In the genomic region with DNA sequence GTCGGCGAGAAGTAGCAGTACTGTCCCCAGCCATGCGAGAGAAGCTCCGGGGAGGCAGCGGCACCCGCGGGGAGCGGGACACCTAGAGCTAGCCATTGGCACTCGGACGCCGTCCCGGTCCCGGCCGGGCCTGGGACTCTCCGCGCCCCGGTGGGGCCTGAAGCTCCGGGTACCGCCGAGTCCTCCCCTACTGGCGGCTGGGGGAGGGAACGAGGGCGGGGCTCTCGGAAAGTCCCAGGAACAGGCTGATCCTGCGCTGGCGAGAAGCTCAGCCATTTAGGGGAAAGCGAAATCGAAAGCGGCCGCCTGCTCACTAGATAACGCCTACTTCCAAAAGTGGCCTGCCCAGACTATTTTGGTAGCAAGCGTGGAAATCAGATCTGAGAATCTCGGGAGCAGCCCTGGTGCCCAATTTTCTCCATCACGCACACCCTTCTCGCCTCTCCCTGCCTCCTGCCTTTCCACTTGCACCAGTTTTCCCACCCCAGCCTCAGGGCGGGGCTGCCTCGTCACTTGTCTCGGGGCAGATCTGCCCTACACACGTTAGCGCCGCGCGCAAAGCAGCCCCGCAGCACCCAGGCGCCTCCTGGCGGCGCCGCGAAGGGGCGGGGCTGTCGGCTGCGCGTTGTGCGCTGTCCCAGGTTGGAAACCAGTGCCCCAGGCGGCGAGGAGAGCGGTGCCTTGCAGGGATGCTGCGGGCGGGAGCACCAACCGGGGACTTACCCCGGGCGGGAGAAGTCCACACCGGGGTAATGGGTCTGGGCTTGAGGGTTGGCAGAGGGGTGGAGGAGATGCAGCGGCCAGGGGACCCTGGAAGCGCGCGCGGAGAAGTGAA, we compare ENCODE assay signal across 1 cellular context.
TF ChIP-seq lines count a peak whose summit lies in the region.

Gene PSMB9, plus strand, starts transcription at position 652 of the 835 bp plus-strand sequence. Its CDS starts 38 bp downstream, at position 690.
Gene TAP1, minus strand, starts transcription at position 164 of the 835 bp plus-strand sequence. Its CDS starts 68 bp downstream, at position 96.

TF ChIP-seq in HepG2, 621 proteins besides CTCF, POLR2A, EP300 and RAD21 (continued from another document and continues in another):
- TF ChIP-seq, protein P1, sequence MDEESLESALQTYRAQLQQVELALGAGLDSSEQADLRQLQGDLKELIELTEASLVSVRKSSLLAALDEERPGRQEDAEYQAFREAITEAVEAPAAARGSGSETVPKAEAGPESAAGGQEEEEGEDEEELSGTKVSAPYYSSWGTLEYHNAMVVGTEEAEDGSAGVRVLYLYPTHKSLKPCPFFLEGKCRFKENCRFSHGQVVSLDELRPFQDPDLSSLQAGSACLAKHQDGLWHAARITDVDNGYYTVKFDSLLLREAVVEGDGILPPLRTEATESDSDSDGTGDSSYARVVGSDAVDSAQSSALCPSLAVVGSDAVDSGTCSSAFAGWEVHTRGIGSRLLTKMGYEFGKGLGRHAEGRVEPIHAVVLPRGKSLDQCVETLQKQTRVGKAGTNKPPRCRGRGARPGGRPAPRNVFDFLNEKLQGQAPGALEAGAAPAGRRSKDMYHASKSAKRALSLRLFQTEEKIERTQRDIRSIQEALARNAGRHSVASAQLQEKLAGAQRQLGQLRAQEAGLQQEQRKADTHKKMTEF (CRISPR knock-in tag; IDR thresholded peaks at IDR 0.05), result peak; percentile 77
- TF ChIP-seq ZNF768 (CRISPR knock-in tag; IDR thresholded peaks at IDR 0.05) (peak; percentile 7; the same call in 1 of the 2 replicates), HNRNPL (IDR thresholded peaks at IDR 0.05; ENCODE audit: low read depth, low read length) (peak; percentile 92), ZNF619 (CRISPR knock-in tag; IDR thresholded peaks at IDR 0.05) (no peak), NFE2 (CRISPR knock-in tag; IDR thresholded peaks at IDR 0.05) (no peak), GATAD1 (CRISPR knock-in tag; IDR thresholded peaks at IDR 0.05) (peak; percentile 75), FOXO4 (CRISPR knock-in tag; conservative IDR thresholded peaks at IDR 0.05) (no peak), FOXJ3 (CRISPR knock-in tag; IDR thresholded peaks at IDR 0.05; ENCODE audit: borderline replicate concordance) (peak; percentile 69; the same call in 1 of the 2 replicates), PBX3 (CRISPR knock-in tag; IDR thresholded peaks at IDR 0.05; ENCODE audit: borderline replicate concordance) (0 out of 2 replicates have a peak, but pooled peaks have one; percentile 69), NPAS2 (CRISPR knock-in tag; IDR thresholded peaks at IDR 0.05; ENCODE audit: borderline replicate concordance) (no peak), ZNF737 (CRISPR knock-in tag; IDR thresholded peaks at IDR 0.05; ENCODE audit: borderline replicate concordance) (no peak), ZNF782 (CRISPR knock-in tag; IDR thresholded peaks at IDR 0.05; ENCODE audit: borderline replicate concordance) (no peak), PBX2 (CRISPR knock-in tag; IDR thresholded peaks at IDR 0.05) (no peak), PHB2 (IDR thresholded peaks at IDR 0.05; ENCODE audit: partially characterized antibody) (no peak), HMGXB4 (CRISPR knock-in tag; IDR thresholded peaks at IDR 0.05; ENCODE audit: borderline replicate concordance in 1 of 2, low read depth in 1 of 2) (peak; percentile 94 to 98), ZNF687 (CRISPR knock-in tag; IDR thresholded peaks at IDR 0.05) (peak; percentile 80), SIN3B (IDR thresholded peaks at IDR 0.05; ENCODE audit: low read length) (no peak), HES4 (CRISPR knock-in tag; IDR thresholded peaks at IDR 0.05; ENCODE audit: borderline replicate concordance) (0 out of 2 replicates have a peak, but pooled peaks have one; percentile 24), SNAPC2 (CRISPR knock-in tag; IDR thresholded peaks at IDR 0.05) (peak; percentile 82; the same call in 1 of the 2 replicates), ZNF350 (CRISPR knock-in tag; IDR thresholded peaks at IDR 0.05; ENCODE audit: borderline replicate concordance, low read depth) (no peak; the same call in none of the 2 replicates), ZNF790 (CRISPR knock-in tag; IDR thresholded peaks at IDR 0.05; ENCODE audit: borderline replicate concordance) (0 out of 2 replicates have a peak, but pooled peaks have one; percentile 83), CBX1 (IDR thresholded peaks at IDR 0.05; ENCODE audit: low read depth) (peak; percentile 62), HHEX (CRISPR knock-in tag; IDR thresholded peaks at IDR 0.05) (no peak), ZBTB37 (CRISPR knock-in tag; IDR thresholded peaks at IDR 0.05) (no peak)
- TF ChIP-seq, protein P2, sequence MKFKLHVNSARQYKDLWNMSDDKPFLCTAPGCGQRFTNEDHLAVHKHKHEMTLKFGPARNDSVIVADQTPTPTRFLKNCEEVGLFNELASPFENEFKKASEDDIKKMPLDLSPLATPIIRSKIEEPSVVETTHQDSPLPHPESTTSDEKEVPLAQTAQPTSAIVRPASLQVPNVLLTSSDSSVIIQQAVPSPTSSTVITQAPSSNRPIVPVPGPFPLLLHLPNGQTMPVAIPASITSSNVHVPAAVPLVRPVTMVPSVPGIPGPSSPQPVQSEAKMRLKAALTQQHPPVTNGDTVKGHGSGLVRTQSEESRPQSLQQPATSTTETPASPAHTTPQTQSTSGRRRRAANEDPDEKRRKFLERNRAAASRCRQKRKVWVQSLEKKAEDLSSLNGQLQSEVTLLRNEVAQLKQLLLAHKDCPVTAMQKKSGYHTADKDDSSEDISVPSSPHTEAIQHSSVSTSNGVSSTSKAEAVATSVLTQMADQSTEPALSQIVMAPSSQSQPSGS (CRISPR knock-in tag; IDR thresholded peaks at IDR 0.05), result no peak; the same call in none of the 2 replicates
- TF ChIP-seq, protein P3, sequence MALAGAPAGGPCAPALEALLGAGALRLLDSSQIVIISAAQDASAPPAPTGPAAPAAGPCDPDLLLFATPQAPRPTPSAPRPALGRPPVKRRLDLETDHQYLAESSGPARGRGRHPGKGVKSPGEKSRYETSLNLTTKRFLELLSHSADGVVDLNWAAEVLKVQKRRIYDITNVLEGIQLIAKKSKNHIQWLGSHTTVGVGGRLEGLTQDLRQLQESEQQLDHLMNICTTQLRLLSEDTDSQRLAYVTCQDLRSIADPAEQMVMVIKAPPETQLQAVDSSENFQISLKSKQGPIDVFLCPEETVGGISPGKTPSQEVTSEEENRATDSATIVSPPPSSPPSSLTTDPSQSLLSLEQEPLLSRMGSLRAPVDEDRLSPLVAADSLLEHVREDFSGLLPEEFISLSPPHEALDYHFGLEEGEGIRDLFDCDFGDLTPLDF (CRISPR knock-in tag; IDR thresholded peaks at IDR 0.05), result peak; percentile 48
- TF ChIP-seq, protein P4, sequence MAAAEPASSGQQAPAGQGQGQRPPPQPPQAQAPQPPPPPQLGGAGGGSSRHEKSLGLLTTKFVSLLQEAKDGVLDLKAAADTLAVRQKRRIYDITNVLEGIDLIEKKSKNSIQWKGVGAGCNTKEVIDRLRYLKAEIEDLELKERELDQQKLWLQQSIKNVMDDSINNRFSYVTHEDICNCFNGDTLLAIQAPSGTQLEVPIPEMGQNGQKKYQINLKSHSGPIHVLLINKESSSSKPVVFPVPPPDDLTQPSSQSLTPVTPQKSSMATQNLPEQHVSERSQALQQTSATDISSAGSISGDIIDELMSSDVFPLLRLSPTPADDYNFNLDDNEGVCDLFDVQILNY (CRISPR knock-in tag; conservative IDR thresholded peaks at IDR 0.05), result 0 out of 2 replicates have a peak, but pooled peaks have one; percentile 18
- TF ChIP-seq, protein P5, sequence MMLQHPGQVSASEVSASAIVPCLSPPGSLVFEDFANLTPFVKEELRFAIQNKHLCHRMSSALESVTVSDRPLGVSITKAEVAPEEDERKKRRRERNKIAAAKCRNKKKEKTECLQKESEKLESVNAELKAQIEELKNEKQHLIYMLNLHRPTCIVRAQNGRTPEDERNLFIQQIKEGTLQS (CRISPR knock-in tag; IDR thresholded peaks at IDR 0.05), result no peak
- TF ChIP-seq, protein P6, sequence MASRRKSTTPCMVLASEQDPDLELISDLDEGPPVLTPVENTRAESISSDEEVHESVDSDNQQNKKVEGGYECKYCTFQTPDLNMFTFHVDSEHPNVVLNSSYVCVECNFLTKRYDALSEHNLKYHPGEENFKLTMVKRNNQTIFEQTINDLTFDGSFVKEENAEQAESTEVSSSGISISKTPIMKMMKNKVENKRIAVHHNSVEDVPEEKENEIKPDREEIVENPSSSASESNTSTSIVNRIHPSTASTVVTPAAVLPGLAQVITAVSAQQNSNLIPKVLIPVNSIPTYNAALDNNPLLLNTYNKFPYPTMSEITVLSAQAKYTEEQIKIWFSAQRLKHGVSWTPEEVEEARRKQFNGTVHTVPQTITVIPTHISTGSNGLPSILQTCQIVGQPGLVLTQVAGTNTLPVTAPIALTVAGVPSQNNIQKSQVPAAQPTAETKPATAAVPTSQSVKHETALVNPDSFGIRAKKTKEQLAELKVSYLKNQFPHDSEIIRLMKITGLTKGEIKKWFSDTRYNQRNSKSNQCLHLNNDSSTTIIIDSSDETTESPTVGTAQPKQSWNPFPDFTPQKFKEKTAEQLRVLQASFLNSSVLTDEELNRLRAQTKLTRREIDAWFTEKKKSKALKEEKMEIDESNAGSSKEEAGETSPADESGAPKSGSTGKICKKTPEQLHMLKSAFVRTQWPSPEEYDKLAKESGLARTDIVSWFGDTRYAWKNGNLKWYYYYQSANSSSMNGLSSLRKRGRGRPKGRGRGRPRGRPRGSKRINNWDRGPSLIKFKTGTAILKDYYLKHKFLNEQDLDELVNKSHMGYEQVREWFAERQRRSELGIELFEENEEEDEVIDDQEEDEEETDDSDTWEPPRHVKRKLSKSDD (CRISPR knock-in tag; IDR thresholded peaks at IDR 0.05; ENCODE audit: low read depth), result no peak
